In the genomic region with DNA sequence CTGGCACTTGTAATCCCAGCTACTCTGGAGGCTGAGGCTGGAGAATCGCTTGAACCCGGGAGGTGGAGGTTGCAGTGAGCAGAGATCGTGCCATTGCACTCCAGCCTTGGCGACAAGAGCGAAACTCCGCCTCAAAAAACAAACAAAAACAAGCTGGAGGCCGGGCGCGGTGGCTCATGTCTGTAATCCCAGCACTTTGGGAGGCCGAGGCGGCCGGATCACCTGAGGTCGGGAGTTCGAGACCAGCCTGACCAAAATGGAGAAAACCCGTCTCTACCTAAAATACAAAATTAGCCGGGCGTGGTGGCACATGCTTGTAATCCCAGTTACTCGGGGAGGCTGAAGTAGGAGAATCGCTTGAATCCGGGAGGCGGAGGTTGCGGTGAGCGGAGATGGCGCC, we compare ENCODE assay signal across 12 cellular contexts. TPM values are rescaled to one million over a fixed set of nuclear protein-coding genes. Genes with fewer than 3 reads are reported as not detected.
A peak's percentile ranks its signal among the peaks of the same experiment; 100 is the strongest.
DNase-seq lines count a peak whose midpoint lies in the region; FAIRE-seq and TF ChIP-seq lines count a peak whose summit lies in the region.
"Not testable (repeated sequence)": the region's sequence is repeated elsewhere in the genome, so short reads cannot be mapped to it uniquely, and the experiment has no call there.
"Had no signal": no experiment of that assay in that cellular context is flagged by ENCODE, and none has a peak within 500 bp of the region (broad histone marks: within the 10 kb centered on the region; RNA-seq: fewer than 3 reads in every experiment).

No MANE protein-coding gene starts in this region.

- H2AFZ ChIP-seq in keratinocyte (ENCODE audit: control insufficient read depth, low read length): peak overlapping the region; percentile 96
- H2AFZ ChIP-seq in osteoblast (ENCODE audit: low read length): peak overlapping the region; percentile 99

- intact Hi-C loops in activated naive CD4-positive, alpha-beta T cell treated with anti-CD3 and anti-CD28 coated beads for 36 hours (cut with micrococcal nuclease): loop anchor here (5.0 kb wide), 1 partner anchor 115 kb away; the partner anchor contains the start of gene ZNF594
- intact Hi-C loops in dendritic cell treated with granulocyte-macrophage colony-stimulating factor and Interleukin-4, amounts not matched to agents 40 ng/mL and 50 ng/mL, for 4 days (cut with micrococcal nuclease): loop anchor here (5.0 kb wide), 2 partner anchors 35 to 115 kb away; partner anchors contain the start of genes ZNF232 and ZNF594
- intact Hi-C loops in stomach (cut with DNase I; ENCODE audit: low total_unique reads): not testable (repeated sequence)

- H3K4me1 Mint-ChIP-seq in activated naive CD4-positive, alpha-beta T cell treated with anti-CD3 and anti-CD28 coated beads for 36 hours (ENCODE audit: low read depth): peaks cover 22% of the 10 kb centered on the region
- peaks cover 24% of the 10 kb centered on the region for H3K4me1 Mint-ChIP-seq in dendritic cell treated with granulocyte-macrophage colony-stimulating factor and Interleukin-4, amounts not matched to agents 40 ng/mL and 50 ng/mL, for 4 days (ENCODE audit: low read depth)

- not testable (repeated sequence) for H3K79me2 ChIP-seq in keratinocyte (ENCODE audit: control insufficient read depth, insufficient read depth, low read length); osteoblast (ENCODE audit: insufficient read depth, low read length)

- not testable (repeated sequence) for H3K9me3 ChIP-seq in ES-I3 (ENCODE audit: control insufficient read depth, insufficient read depth, low read length); WERI-Rb-1 (ENCODE audit: severe bottlenecking); keratinocyte (ENCODE audit: control insufficient read depth, low read depth, low read length); osteoblast (ENCODE audit: low read depth, low read length); stomach

- not testable (repeated sequence) for DNase-seq in WERI-Rb-1; activated naive CD4-positive, alpha-beta T cell treated with anti-CD3 and anti-CD28 coated beads for 36 hours; keratinocyte (ENCODE audit: low read depth, low spot score); osteoblast (ENCODE audit: insufficient read length, low spot score, missing footprints); stomach

- TF ChIP-seq POLR2A in stomach (IDR thresholded peaks at IDR 0.05): not testable (repeated sequence)

- H3K36me3 Mint-ChIP-seq in activated naive CD4-positive, alpha-beta T cell treated with anti-CD3 and anti-CD28 coated beads for 36 hours (ENCODE audit: low read depth): not testable (repeated sequence)
- peaks cover 42% of the 10 kb centered on the region for H3K36me3 Mint-ChIP-seq in dendritic cell treated with granulocyte-macrophage colony-stimulating factor and Interleukin-4, amounts not matched to agents 40 ng/mL and 50 ng/mL, for 4 days (ENCODE audit: low read depth)

- H3K27me3 Mint-ChIP-seq in activated naive CD4-positive, alpha-beta T cell treated with anti-CD3 and anti-CD28 coated beads for 36 hours (ENCODE audit: low read depth): not testable (repeated sequence)
- peaks cover 17% of the 10 kb centered on the region for H3K27me3 Mint-ChIP-seq in dendritic cell treated with granulocyte-macrophage colony-stimulating factor and Interleukin-4, amounts not matched to agents 40 ng/mL and 50 ng/mL, for 4 days

- H3K9me1 ChIP-seq in keratinocyte (ENCODE audit: control insufficient read depth, extremely low read depth, insufficient read depth, low read length): not testable (repeated sequence)

- not testable (repeated sequence) for TF ChIP-seq EP300 in stomach (IDR thresholded peaks at IDR 0.05)

- H3K4me3 ChIP-seq in WERI-Rb-1 (ENCODE audit: low read depth, low read length) (peak overlapping the region; percentile 83), osteoblast (ENCODE audit: insufficient read depth, low read length) (peak overlapping the region; percentile 89), stomach (peak overlapping the region; percentile 71 to 94 (median 84))
- H3K4me3 ChIP-seq in keratinocyte (ENCODE audit: control insufficient read depth in 2 of 3, extremely low read depth in 1 of 3, insufficient read depth in 2 of 3, low read depth in 1 of 3, low read length in 3 of 3): not testable (repeated sequence)

- H3K9me3 Mint-ChIP-seq in activated naive CD4-positive, alpha-beta T cell treated with anti-CD3 and anti-CD28 coated beads for 36 hours: not testable (repeated sequence)
- H3K9me3 Mint-ChIP-seq in dendritic cell treated with granulocyte-macrophage colony-stimulating factor and Interleukin-4, amounts not matched to agents 40 ng/mL and 50 ng/mL, for 4 days: peaks cover 12% of the 10 kb centered on the region

- H3K9ac ChIP-seq in ES-I3 (ENCODE audit: low read depth, low read length): peak overlapping the region; percentile 51; the same call in 1 of the 2 replicates
- H3K9ac ChIP-seq in keratinocyte (ENCODE audit: control insufficient read depth, extremely low read depth, insufficient read depth, low read length): not testable (repeated sequence)

- peak overlapping the region; percentile 89 for H3K4me3 Mint-ChIP-seq in activated naive CD4-positive, alpha-beta T cell treated with anti-CD3 and anti-CD28 coated beads for 36 hours
- H3K4me3 Mint-ChIP-seq in dendritic cell treated with granulocyte-macrophage colony-stimulating factor and Interleukin-4, amounts not matched to agents 40 ng/mL and 50 ng/mL, for 4 days: not testable (repeated sequence)

- not testable (repeated sequence) for H3K4me1 ChIP-seq in ES-I3 (ENCODE audit: insufficient read depth, low read length); keratinocyte (ENCODE audit: control insufficient read depth, extremely low read depth, insufficient read depth, low read length); osteoblast (ENCODE audit: insufficient read depth, low read length)
- H3K4me1 ChIP-seq in stomach: peaks cover 16 to 29% (median 21%) of the 10 kb centered on the region in 4 donors

- not testable (repeated sequence) for H3K27me3 ChIP-seq in WERI-Rb-1 (ENCODE audit: insufficient read depth, low read depth, severe bottlenecking); keratinocyte (ENCODE audit: control insufficient read depth, extremely low read depth, insufficient read depth, low read length); osteoblast (ENCODE audit: insufficient read depth, low read length); stomach

- not testable (repeated sequence) for H3K27ac Mint-ChIP-seq in activated naive CD4-positive, alpha-beta T cell treated with anti-CD3 and anti-CD28 coated beads for 36 hours
- peak overlapping the region; percentile 96 for H3K27ac Mint-ChIP-seq in dendritic cell treated with granulocyte-macrophage colony-stimulating factor and Interleukin-4, amounts not matched to agents 40 ng/mL and 50 ng/mL, for 4 days

- not testable (repeated sequence) for H4K20me1 ChIP-seq in keratinocyte (ENCODE audit: control insufficient read depth, extremely low read depth, insufficient read depth, low read length); osteoblast (ENCODE audit: insufficient read depth, low read length)

- not testable (repeated sequence) for TF ChIP-seq CTCF in WERI-Rb-1 (IDR thresholded peaks at IDR 0.05; ENCODE audit: low read depth, low read length); keratinocyte (optimal IDR thresholded peaks at IDR 0.05 in 1 of 3, IDR thresholded peaks at IDR 0.05 in 1 of 3, conservative IDR thresholded peaks at IDR 0.05 in 1 of 3; ENCODE audit: extremely low read depth in 1 of 3, insufficient read depth in 2 of 3, low read length in 3 of 3); osteoblast (IDR thresholded peaks at IDR 0.05; ENCODE audit: extremely low read depth, low read depth, low read length); stomach (IDR thresholded peaks at IDR 0.05)

- FAIRE-seq in keratinocyte (lab: Jason Lieb, UNC): not testable (repeated sequence)

- WGBS in stomach, 5 donors: 96 to 99% (median 98%) methylated on average over 24 of the region's 24 CpGs

- dilution Hi-C loops in keratinocyte (cut with MboI; ENCODE audit: extremely low pct_ligation_motif_present, low sequenced_read_pairs): not testable (repeated sequence)

- CTCF ChIA-PET in activated naive CD4-positive, alpha-beta T cell treated with anti-CD3 and anti-CD28 coated beads for 36 hours (lab: Charles Lee): interaction anchor here (0.6 to 1.0 kb wide), 2 partner anchors 15 to 151 kb away, joined by 3 read pairs; no protein-coding TSS in a partner anchor

- not testable (repeated sequence) for H3K36me3 ChIP-seq in ES-I3 (ENCODE audit: insufficient read depth, low read length); WERI-Rb-1; keratinocyte (ENCODE audit: control insufficient read depth in 2 of 2, extremely low read depth in 1 of 2, insufficient read depth in 2 of 2, low read length in 2 of 2); osteoblast (ENCODE audit: insufficient read depth, low read length)
- peaks cover 0 to 12% (median 3%) of the 10 kb centered on the region in 4 donors for H3K36me3 ChIP-seq in stomach

- H3K4me2 ChIP-seq in keratinocyte (ENCODE audit: control insufficient read depth, extremely low read depth, insufficient read depth, low read depth, low read length) (peak overlapping the region; percentile 83), osteoblast (ENCODE audit: insufficient read depth, low read length) (peak overlapping the region; percentile 83)

- peak overlapping the region; percentile 92 for H3K27ac ChIP-seq in WERI-Rb-1
- H3K27ac ChIP-seq in keratinocyte (ENCODE audit: control insufficient read depth, insufficient read depth, low read length); osteoblast (ENCODE audit: low read depth, low read length): not testable (repeated sequence)
- H3K27ac ChIP-seq in stomach: peak overlapping the region in 2 of 5 donors; percentile 82 to 83

RNA-seq across cellular contexts. Expression of gene ZFP3, which starts 1.0 kb away (rescaled TPM):
- total RNA-seq in activated naive CD4-positive, alpha-beta T cell treated with anti-CD3 and anti-CD28 coated beads for 36 hours: under 1 TPM; 0.62 to 0.83 TPM
- polyA plus RNA-seq in keratinocyte: 1.6 to 4.3 TPM (median 3.0 TPM) in 3 replicates
- 0.60 TPM for polyA plus RNA-seq in keratinocyte (2011; ENCODE audit: low read depth)
- 1.0 and 2.0 TPM in 2 replicates for polyA plus RNA-seq in keratinocyte (2011; cell fraction: cytosol; rRNA removed)
- 8.3 and 8.7 TPM in 2 replicates for polyA plus RNA-seq in keratinocyte (2011; cell fraction: nucleus; rRNA removed)
- 0.83 and 1.1 TPM in 2 replicates for polyA plus RNA-seq in keratinocyte (2012; ENCODE audit: low replicate concordance)
- 0.46 to 3.2 TPM (median 3.0 TPM) in 3 replicates for polyA minus RNA-seq in keratinocyte
- 0.77 TPM for polyA minus RNA-seq in keratinocyte (2011; cell fraction: cytosol; rRNA and poly(A)+ RNA removed)
- polyA minus RNA-seq in keratinocyte (2011; cell fraction: nucleus; rRNA and poly(A)+ RNA removed): 2.6 and 4.7 TPM in 2 replicates
- 3.5 and 3.6 TPM in 2 replicates for total RNA-seq in osteoblast
- 10 to 100 TPM in 1 of 5 donors, 1 to 10 TPM in 4; 2.9 to 15.2 (median 6.6) TPM for total RNA-seq in stomach
- polyA plus RNA-seq in stomach: 1 to 10 TPM; 1.7 to 2.6 (median 1.7) TPM
- total RNA-seq: G401 had no signal

RNA-seq across cellular contexts. Expression of gene ZNF232, which starts 34.4 kb away (rescaled TPM):
- total RNA-seq in activated naive CD4-positive, alpha-beta T cell treated with anti-CD3 and anti-CD28 coated beads for 36 hours: 1 to 10 TPM; 9.1 to 9.5 TPM
- polyA plus RNA-seq in keratinocyte: 4.2 to 5.2 TPM (median 4.9 TPM) in 3 replicates
- polyA plus RNA-seq in keratinocyte (2011; ENCODE audit: low read depth): 8.4 TPM
- polyA plus RNA-seq in keratinocyte (2011; cell fraction: cytosol; rRNA removed): 2.8 and 5.0 TPM in 2 replicates
- polyA plus RNA-seq in keratinocyte (2011; cell fraction: nucleus; rRNA removed): 4.3 and 4.8 TPM in 2 replicates
- 4.4 and 4.8 TPM in 2 replicates for polyA plus RNA-seq in keratinocyte (2012; ENCODE audit: low replicate concordance)
- 2.4 to 4.7 TPM (median 3.5 TPM) in 3 replicates for polyA minus RNA-seq in keratinocyte
- polyA minus RNA-seq in keratinocyte (2011; cell fraction: cytosol; rRNA and poly(A)+ RNA removed): 2.7 TPM
- 1.3 and 2.6 TPM in 2 replicates for polyA minus RNA-seq in keratinocyte (2011; cell fraction: nucleus; rRNA and poly(A)+ RNA removed)
- 8.0 and 8.3 TPM in 2 replicates for total RNA-seq in osteoblast
- total RNA-seq in stomach: 1 to 10 TPM in 4 of 5 donors, under 1 TPM in 1; 0.58 to 8.0 (median 7.5) TPM
- 10 to 100 TPM in 1 of 3 donors, 1 to 10 TPM in 2; 6.9 to 11.8 (median 7.0) TPM for polyA plus RNA-seq in stomach

RNA-seq across cellular contexts. Expression of gene USP6, which starts 38.6 kb away (rescaled TPM):
- under 1 TPM in 1 of 2 experiments, not detected in 1; 0.05 TPM for total RNA-seq in activated naive CD4-positive, alpha-beta T cell treated with anti-CD3 and anti-CD28 coated beads for 36 hours
- polyA plus RNA-seq in keratinocyte (not detected in 3 replicates), stomach (under 1 TPM in 1 of 3 donors, not detected in 2; 0.05 TPM)
- 0.15 TPM for polyA plus RNA-seq in keratinocyte (2011; ENCODE audit: low read depth)
- 0.01 TPM in 1 of 2 replicates, not detected in the other for polyA plus RNA-seq in keratinocyte (2011; cell fraction: cytosol; rRNA removed)
- 0.04 and 0.09 TPM in 2 replicates for polyA plus RNA-seq in keratinocyte (2011; cell fraction: nucleus; rRNA removed)
- polyA plus RNA-seq in keratinocyte (2012; ENCODE audit: low replicate concordance): 0.02 TPM in 1 of 2 replicates, not detected in the other
- polyA minus RNA-seq in keratinocyte: 0.03 TPM in 1 of 3 replicates, not detected in the others
- not detected for polyA minus RNA-seq in keratinocyte (2011; cell fraction: cytosol; rRNA and poly(A)+ RNA removed)
- polyA minus RNA-seq in keratinocyte (2011; cell fraction: nucleus; rRNA and poly(A)+ RNA removed): not detected in 2 replicates
- total RNA-seq in osteoblast (not detected in 2 replicates), stomach (under 1 TPM in 2 of 5 donors, not detected in 3; 0.18 to 0.45 TPM)
- total RNA-seq: G401, SJCRH30 had no signal

RNA-seq across cellular contexts. Expression of gene SLC52A1, which starts 42.0 kb away (rescaled TPM):
- total RNA-seq in activated naive CD4-positive, alpha-beta T cell treated with anti-CD3 and anti-CD28 coated beads for 36 hours: under 1 TPM; 0.12 to 0.19 TPM
- polyA plus RNA-seq in keratinocyte (0.16 to 0.21 TPM (median 0.21 TPM) in 3 replicates), stomach (1 to 10 TPM in 1 of 3 donors, not detected in 2; 1.0 TPM)
- polyA plus RNA-seq in keratinocyte (2011; ENCODE audit: low read depth): not detected
- 0.04 and 0.12 TPM in 2 replicates for polyA plus RNA-seq in keratinocyte (2011; cell fraction: cytosol; rRNA removed)
- 0.38 and 0.68 TPM in 2 replicates for polyA plus RNA-seq in keratinocyte (2011; cell fraction: nucleus; rRNA removed)
- polyA plus RNA-seq in keratinocyte (2012; ENCODE audit: low replicate concordance): 0.18 and 0.30 TPM in 2 replicates
- 0.13 to 0.30 TPM (median 0.26 TPM) in 3 replicates for polyA minus RNA-seq in keratinocyte
- 0.77 TPM for polyA minus RNA-seq in keratinocyte (2011; cell fraction: cytosol; rRNA and poly(A)+ RNA removed)
- 0.42 and 0.47 TPM in 2 replicates for polyA minus RNA-seq in keratinocyte (2011; cell fraction: nucleus; rRNA and poly(A)+ RNA removed)
- total RNA-seq in osteoblast (not detected in 2 replicates), stomach (not detected)
- total RNA-seq: endothelial cell of umbilical vein, G401, mononuclear cell, omental fat pad, SJCRH30 had no signal
